1 cellular context compared by ENCODE assay signal in the genomic region with DNA sequence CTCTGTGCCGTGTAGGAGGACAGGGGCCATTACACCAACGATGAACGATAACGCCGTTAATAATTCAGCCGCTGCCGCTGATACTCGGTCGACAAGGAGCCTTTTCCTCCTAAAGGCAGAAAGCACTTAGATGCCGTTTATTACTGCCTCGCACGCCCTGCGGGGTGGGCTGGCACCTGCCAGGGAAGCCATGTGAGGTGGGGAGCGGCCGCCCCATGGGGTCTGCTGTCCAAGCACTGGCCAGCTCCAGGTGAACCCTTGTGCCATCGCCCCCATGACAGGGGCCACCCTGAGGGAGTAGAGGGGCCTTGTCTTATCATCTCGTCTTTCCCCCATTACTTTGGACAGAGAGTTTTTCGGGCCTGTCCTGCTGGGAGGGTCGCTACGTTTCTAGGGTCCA.
TF ChIP-seq lines count a peak whose summit lies in the region.

No MANE protein-coding gene starts in this region.

TF ChIP-seq in HepG2, 621 proteins besides CTCF, POLR2A, EP300 and RAD21:
- TF ChIP-seq, protein P1, sequence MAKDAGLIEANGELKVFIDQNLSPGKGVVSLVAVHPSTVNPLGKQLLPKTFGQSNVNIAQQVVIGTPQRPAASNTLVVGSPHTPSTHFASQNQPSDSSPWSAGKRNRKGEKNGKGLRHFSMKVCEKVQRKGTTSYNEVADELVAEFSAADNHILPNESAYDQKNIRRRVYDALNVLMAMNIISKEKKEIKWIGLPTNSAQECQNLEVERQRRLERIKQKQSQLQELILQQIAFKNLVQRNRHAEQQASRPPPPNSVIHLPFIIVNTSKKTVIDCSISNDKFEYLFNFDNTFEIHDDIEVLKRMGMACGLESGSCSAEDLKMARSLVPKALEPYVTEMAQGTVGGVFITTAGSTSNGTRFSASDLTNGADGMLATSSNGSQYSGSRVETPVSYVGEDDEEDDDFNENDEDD (CRISPR knock-in tag; IDR thresholded peaks at IDR 0.05; ENCODE audit: borderline replicate concordance) = 0 out of 2 replicates have a peak, but pooled peaks have one; percentile 41
- TF ChIP-seq TEAD3 (CRISPR knock-in tag; optimal IDR thresholded peaks at IDR 0.05; ENCODE audit: borderline replicate concordance) = no peak
